1 cellular context compared by ENCODE assay signal in genomic region chr2:219438453-219438852, GRCh38.
TF ChIP-seq lines count a peak whose summit lies in the region.

No MANE protein-coding gene starts in this region.

TF ChIP-seq in GM12878, 131 proteins besides CTCF, POLR2A, EP300 and RAD21:
- TF ChIP-seq IKZF2 (IDR thresholded peaks at IDR 0.05) = no peak
- TF ChIP-seq TCF3 (IDR thresholded peaks at IDR 0.05; ENCODE audit: borderline replicate concordance, insufficient read depth, low read depth, low read length) = no peak
- no peak for TF ChIP-seq ATF7 (IDR thresholded peaks at IDR 0.05; ENCODE audit: low read depth)
- no peak for TF ChIP-seq YBX1 (IDR thresholded peaks at IDR 0.05)
- TF ChIP-seq YY1 (IDR thresholded peaks at IDR 0.05; ENCODE audit: low read depth, low read length) = no peak
